15 cellular contexts compared by ENCODE assay signal in the genomic region with DNA sequence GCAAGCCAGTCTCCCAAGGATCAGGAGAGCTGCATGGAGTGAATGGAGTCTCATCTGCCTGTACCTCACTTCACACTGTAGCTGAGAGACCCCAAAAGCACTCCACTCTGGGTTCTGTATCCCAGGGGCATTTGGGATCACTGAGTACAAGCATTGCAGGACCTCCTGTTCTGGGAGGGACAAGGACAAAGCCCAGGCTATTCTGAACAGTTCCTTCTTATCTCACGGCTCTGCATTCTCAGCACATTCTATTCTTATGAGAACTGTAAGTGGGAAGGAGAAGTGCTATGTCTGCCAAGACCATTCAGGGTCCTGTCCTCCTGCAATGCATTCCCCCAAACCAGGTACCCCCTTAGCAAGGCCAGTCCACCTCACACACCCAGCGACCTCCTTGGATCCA.
"Had no signal": no experiment of that assay in that cellular context is flagged by ENCODE, and none has a peak within 500 bp of the region (broad histone marks: within the 10 kb centered on the region; RNA-seq: fewer than 3 reads in every experiment).

No MANE protein-coding gene starts in this region.

- DNase-seq: effector memory CD4-positive, alpha-beta T cell; immature natural killer cell; kidney; left cardiac atrium; naive thymus-derived CD4-positive, alpha-beta T cell; nephron progenitor cell; posterior cingulate gyrus; small intestine; stimulated activated CD4-positive, alpha-beta T cell treated with anti-CD3 and anti-CD28 coated beads, Interleukin-12 subunit alpha, Interleukin-12 subunit beta, amount 100 ng/mL, for 4 hours; stimulated activated naive CD4-positive, alpha-beta T cell treated with Interleukin-2 at 50 U/mL for 16 hours; thyroid gland; upper lobe of left lung had no signal

- H3K27ac ChIP-seq: neutrophil, thyroid gland, upper lobe of left lung, vagina had no signal

- H3K9me3 ChIP-seq: neutrophil, thyroid gland, upper lobe of left lung, vagina had no signal

- H3K4me3 ChIP-seq: thyroid gland, upper lobe of left lung, vagina had no signal

- H3K36me3 ChIP-seq: neutrophil, thyroid gland, upper lobe of left lung, vagina had no signal

- H3K27me3 ChIP-seq: thyroid gland, upper lobe of left lung, vagina had no signal

- ATAC-seq: esophagus mucosa; naive thymus-derived CD4-positive, alpha-beta T cell had no signal

- H3K4me1 ChIP-seq: thyroid gland, upper lobe of left lung, vagina had no signal
